Comparison of ENCODE assay signal across 22 cellular contexts in the genomic region with DNA sequence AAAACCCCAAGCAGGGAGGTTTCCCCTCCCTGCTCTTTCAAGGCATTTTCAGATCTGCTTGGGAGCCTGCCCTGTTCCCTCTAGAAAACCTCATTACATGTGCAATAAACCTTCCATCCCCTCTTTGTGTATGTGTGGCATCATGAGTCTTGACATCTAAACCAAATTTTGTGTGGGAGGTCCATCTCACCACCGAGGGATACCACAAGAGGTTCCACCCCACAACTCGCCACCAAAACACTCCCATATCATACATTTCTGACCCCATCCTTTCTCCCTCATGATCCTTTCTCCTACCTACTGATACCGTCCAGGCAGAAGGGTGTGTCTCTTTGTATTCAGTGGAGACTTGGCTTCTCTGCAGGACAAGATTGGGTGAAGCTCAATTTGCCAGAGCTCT.
DNase-seq lines count a peak whose midpoint lies in the region; ATAC-seq, FAIRE-seq and TF ChIP-seq lines count a peak whose summit lies in the region.
"Had no signal": no experiment of that assay in that cellular context is flagged by ENCODE, and none has a peak within 500 bp of the region (broad histone marks: within the 10 kb centered on the region; RNA-seq: fewer than 3 reads in every experiment).

No MANE protein-coding gene starts in this region.

- intact Hi-C loops in right lobe of liver (cut with DNase I): loop anchor here in 1 of 2 donors (10.0 kb wide), 1 partner anchor 67 kb away; the partner anchor contains the start of gene CCDC71L

- no peaks in the 10 kb centered on the region for H3K36me3 ChIP-seq in right lobe of liver
- H3K36me3 ChIP-seq: transverse colon had no signal

- no peak overlapping the region for H3K4me3 Mint-ChIP-seq in activated naive CD8-positive, alpha-beta T cell
- no peak overlapping the region for H3K4me3 Mint-ChIP-seq in activated naive CD8-positive, alpha-beta T cell treated with anti-CD3 and anti-CD28 coated beads for 36 hours
- H3K4me3 Mint-ChIP-seq in activated CD8-positive, alpha-beta T cell treated with anti-CD3 and anti-CD28 coated beads, Interleukin-2, amount 10 ng/mL, durations not matched to agents 7 days and 5 days: no peak overlapping the region
- H3K4me3 Mint-ChIP-seq in naive B cell: peak overlapping the region in 7 of 8 donors; percentile 0 to 71 (median 50)

- DNase-seq in activated naive CD8-positive, alpha-beta T cell treated with anti-CD3 and anti-CD28 coated beads for 36 hours: no peak
- no peak for DNase-seq in activated CD8-positive, alpha-beta T cell treated with anti-CD3 and anti-CD28 coated beads, Interleukin-2, amount 10 ng/mL, durations not matched to agents 7 days and 5 days
- DNase-seq in naive B cell (no peak), frontal cortex (ENCODE audit: low spot score in 2 of 2) (no peak), cerebellar cortex (ENCODE audit: low spot score) (no peak), right lobe of liver (no peak)
- DNase-seq: amygdala; central memory CD4-positive, alpha-beta T cell; H7; mammary epithelial cell; MV-4-11; naive thymus-derived CD8-positive, alpha-beta T cell; NCI-H2029 treated with DMSO at 0.1 percent for 48 hours; NCI-H446 treated with DMSO at 0.1 percent for 48 hours; NK-92 treated with Interleukin-12 subunit alpha and Interleukin-12 subunit beta, amount 100 ng/mL, for 24 hours; psoas muscle; transverse colon had no signal

- H3K27me3 ChIP-seq in right lobe of liver: no peaks in the 10 kb centered on the region
- H3K27me3 ChIP-seq: transverse colon had no signal

- POLR2A ChIA-PET in activated CD8-positive, alpha-beta T cell treated with anti-CD3 and anti-CD28 coated beads, Interleukin-2, amount 10 ng/mL, durations not matched to agents 7 days and 5 days (lab: Charles Lee): no interaction called here

- no peak overlapping the region for H3K27ac ChIP-seq in right lobe of liver
- H3K27ac ChIP-seq: psoas muscle, transverse colon had no signal

- no peaks in the 10 kb centered on the region for H3K9me3 Mint-ChIP-seq in activated naive CD8-positive, alpha-beta T cell (ENCODE audit: low read depth)
- peaks cover 11% of the 10 kb centered on the region for H3K9me3 Mint-ChIP-seq in activated naive CD8-positive, alpha-beta T cell treated with anti-CD3 and anti-CD28 coated beads for 36 hours
- no peaks in the 10 kb centered on the region for H3K9me3 Mint-ChIP-seq in activated CD8-positive, alpha-beta T cell treated with anti-CD3 and anti-CD28 coated beads, Interleukin-2, amount 10 ng/mL, durations not matched to agents 7 days and 5 days (ENCODE audit: insufficient read depth)
- no peaks in the 10 kb centered on the region for H3K9me3 Mint-ChIP-seq in naive B cell
- H3K9me3 Mint-ChIP-seq: IgD-negative memory B cell had no signal

- CTCF ChIA-PET in activated CD8-positive, alpha-beta T cell treated with anti-CD3 and anti-CD28 coated beads, Interleukin-2, amount 10 ng/mL, durations not matched to agents 7 days and 5 days (lab: Charles Lee): interaction anchor here (1.3 to 8.4 kb wide), 2 partner anchors 14 to 75 kb away, joined by 4 to 195 read pairs; partner anchors contain the start of gene CCDC71L

- TF ChIP-seq POLR2A in right lobe of liver (IDR thresholded peaks at IDR 0.05): no peak

- H3K27ac Mint-ChIP-seq in activated naive CD8-positive, alpha-beta T cell: peak overlapping the region; percentile 67
- no peak overlapping the region for H3K27ac Mint-ChIP-seq in activated naive CD8-positive, alpha-beta T cell treated with anti-CD3 and anti-CD28 coated beads for 36 hours
- H3K27ac Mint-ChIP-seq in activated CD8-positive, alpha-beta T cell treated with anti-CD3 and anti-CD28 coated beads, Interleukin-2, amount 10 ng/mL, durations not matched to agents 7 days and 5 days: no peak overlapping the region
- peak overlapping the region in 4 of 6 donors; percentile 14 to 89 (median 48) for H3K27ac Mint-ChIP-seq in naive B cell
- H3K27ac Mint-ChIP-seq: IgD-negative memory B cell had no signal

- no peak overlapping the region for H3K4me3 ChIP-seq in right lobe of liver
- H3K4me3 ChIP-seq: psoas muscle, transverse colon had no signal

- H3K27me3 Mint-ChIP-seq in activated naive CD8-positive, alpha-beta T cell: no peaks in the 10 kb centered on the region
- H3K27me3 Mint-ChIP-seq in activated naive CD8-positive, alpha-beta T cell treated with anti-CD3 and anti-CD28 coated beads for 36 hours: no peaks in the 10 kb centered on the region
- no peaks in the 10 kb centered on the region for H3K27me3 Mint-ChIP-seq in activated CD8-positive, alpha-beta T cell treated with anti-CD3 and anti-CD28 coated beads, Interleukin-2, amount 10 ng/mL, durations not matched to agents 7 days and 5 days (ENCODE audit: low read depth)
- H3K27me3 Mint-ChIP-seq in naive B cell: no peaks in the 10 kb centered on the region
- H3K27me3 Mint-ChIP-seq: IgD-negative memory B cell; naive thymus-derived CD8-positive, alpha-beta T cell had no signal

- no peak for TF ChIP-seq CTCF in right lobe of liver (IDR thresholded peaks at IDR 0.05)

- no peak for FAIRE-seq in frontal cortex (lab: Jason Lieb, UNC)
- FAIRE-seq: islet of Langerhans, TTC549 had no signal

- no peaks in the 10 kb centered on the region for H3K4me1 ChIP-seq in right lobe of liver
- H3K4me1 ChIP-seq: psoas muscle had no signal

- no peaks in the 10 kb centered on the region for H3K9me3 ChIP-seq in right lobe of liver
- H3K9me3 ChIP-seq: psoas muscle, transverse colon had no signal

- H3K4me1 Mint-ChIP-seq in activated naive CD8-positive, alpha-beta T cell (ENCODE audit: low read depth): peaks cover 54% of the 10 kb centered on the region
- H3K4me1 Mint-ChIP-seq in activated naive CD8-positive, alpha-beta T cell treated with anti-CD3 and anti-CD28 coated beads for 36 hours: peaks cover 42% of the 10 kb centered on the region
- peaks cover 38% of the 10 kb centered on the region for H3K4me1 Mint-ChIP-seq in activated CD8-positive, alpha-beta T cell treated with anti-CD3 and anti-CD28 coated beads, Interleukin-2, amount 10 ng/mL, durations not matched to agents 7 days and 5 days (ENCODE audit: low read depth)
- peaks cover 33 to 44% (median 43%) of the 10 kb centered on the region in 3 donors for H3K4me1 Mint-ChIP-seq in naive B cell

- H3K36me3 Mint-ChIP-seq in activated naive CD8-positive, alpha-beta T cell: no peaks in the 10 kb centered on the region
- peaks cover 5% of the 10 kb centered on the region for H3K36me3 Mint-ChIP-seq in activated naive CD8-positive, alpha-beta T cell treated with anti-CD3 and anti-CD28 coated beads for 36 hours
- no peaks in the 10 kb centered on the region for H3K36me3 Mint-ChIP-seq in activated CD8-positive, alpha-beta T cell treated with anti-CD3 and anti-CD28 coated beads, Interleukin-2, amount 10 ng/mL, durations not matched to agents 7 days and 5 days (ENCODE audit: low read depth)
- H3K36me3 Mint-ChIP-seq in naive B cell: no peaks in the 10 kb centered on the region
- H3K36me3 Mint-ChIP-seq: IgD-negative memory B cell had no signal

- ATAC-seq in activated CD8-positive, alpha-beta T cell treated with anti-CD3 and anti-CD28 coated beads, Interleukin-2, amount 10 ng/mL, durations not matched to agents 7 days and 5 days: peak; percentile 32
- ATAC-seq in naive B cell (ENCODE audit: low read depth in 2 of 2) (no peak), HG03342 (IDR thresholded peaks at IDR 0.05; ENCODE audit: unreplicated experiment) (no peak), right lobe of liver (no peak)
- ATAC-seq: naive thymus-derived CD8-positive, alpha-beta T cell; psoas muscle had no signal

- 71% methylated on average over 3 of the region's 3 CpGs for WGBS in right lobe of liver (ENCODE audit: insufficient coverage, low coverage, low lambda C conversion rate, missing lambda C conversion rate)

Comparison
In these comparisons a context has a peak if more than half of its experiments do, and no peak if none do; other contexts are left out.
1. H3K27ac Mint-ChIP-seq: peak in activated naive CD8-positive, alpha-beta T cell (single experiment) and naive B cell (4 of 6); none in activated naive CD8-positive, alpha-beta T cell treated with anti-CD3 and anti-CD28 coated beads for 36 hours (single experiment) and activated CD8-positive, alpha-beta T cell treated with anti-CD3 and anti-CD28 coated beads, Interleukin-2, amount 10 ng/mL, durations not matched to agents 7 days and 5 days (single experiment).
2. H3K4me3 Mint-ChIP-seq: peak in naive B cell (7 of 8); none in activated naive CD8-positive, alpha-beta T cell (single experiment), activated naive CD8-positive, alpha-beta T cell treated with anti-CD3 and anti-CD28 coated beads for 36 hours (single experiment) and activated CD8-positive, alpha-beta T cell treated with anti-CD3 and anti-CD28 coated beads, Interleukin-2, amount 10 ng/mL, durations not matched to agents 7 days and 5 days (single experiment).